Comparison of ENCODE assay signal across 1 cellular context in the genomic region with DNA sequence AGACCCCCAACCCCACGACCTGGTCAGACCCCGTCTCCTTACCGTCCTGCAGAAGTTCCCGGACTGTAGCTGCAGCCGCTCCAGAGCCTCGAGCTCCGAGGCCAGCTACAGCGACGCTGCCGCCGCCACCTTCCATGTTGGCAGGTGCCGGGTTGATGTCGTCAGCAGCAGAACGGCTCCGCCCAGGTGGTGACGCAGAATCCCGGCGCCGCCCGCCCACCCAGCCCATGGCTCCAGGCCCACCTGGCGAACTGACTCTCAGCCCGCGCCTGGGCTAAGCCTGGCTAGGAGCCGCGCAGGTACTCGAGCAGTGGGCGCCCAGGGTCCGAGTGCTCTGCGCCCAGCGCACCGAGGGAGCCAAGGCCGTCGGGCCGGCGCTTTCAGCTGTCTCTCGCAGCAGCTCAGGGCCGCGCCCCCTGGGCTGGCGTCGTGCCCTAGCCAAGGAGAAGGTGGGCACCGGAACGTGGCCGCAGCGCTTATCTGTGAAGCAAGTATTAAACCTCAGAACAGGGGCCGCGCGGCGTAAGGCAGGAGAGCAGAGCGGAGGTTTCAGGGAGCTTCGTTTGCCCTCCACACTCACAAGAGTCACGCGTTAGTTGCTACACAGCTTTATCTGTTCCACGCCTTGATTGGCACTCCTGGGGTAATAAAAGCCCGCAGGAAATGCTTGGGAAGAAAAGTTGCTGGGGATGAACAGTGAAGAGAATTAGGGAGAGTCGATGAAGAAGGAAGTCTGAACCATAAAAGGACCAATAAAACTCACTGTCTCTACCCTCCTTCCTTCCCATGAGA.
TF ChIP-seq lines count a peak whose summit lies in the region.

A gene (minus strand): TSS at position 160 of the 792 bp plus-strand sequence. CDS start 24 bp downstream, at position 136.
A gene with protein sequence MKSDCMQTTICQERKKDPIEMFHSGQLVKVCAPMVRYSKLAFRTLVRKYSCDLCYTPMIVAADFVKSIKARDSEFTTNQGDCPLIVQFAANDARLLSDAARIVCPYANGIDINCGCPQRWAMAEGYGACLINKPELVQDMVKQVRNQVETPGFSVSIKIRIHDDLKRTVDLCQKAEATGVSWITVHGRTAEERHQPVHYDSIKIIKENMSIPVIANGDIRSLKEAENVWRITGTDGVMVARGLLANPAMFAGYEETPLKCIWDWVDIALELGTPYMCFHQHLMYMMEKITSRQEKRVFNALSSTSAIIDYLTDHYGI (plus strand): TSS at position 211 of the 792 bp plus-strand sequence. CDS start 3,100 bp downstream, outside the sequence.

TF ChIP-seq in Ishikawa, 13 proteins besides CTCF, POLR2A, EP300 and RAD21 (continued from another document):
- TF ChIP-seq CREB1 (IDR thresholded peaks at IDR 0.05; ENCODE audit: low read depth) (peak; percentile 97), FOXM1 (IDR thresholded peaks at IDR 0.05; ENCODE audit: borderline replicate concordance, low read depth) (no peak), EGR1 (IDR thresholded peaks at IDR 0.05) (peak; percentile 68; the same call in 1 of the 2 replicates), TAF1 (IDR thresholded peaks at IDR 0.05; ENCODE audit: low read depth) (peak; percentile 92), CEBPB (IDR thresholded peaks at IDR 0.05) (no peak), ZBTB7A (IDR thresholded peaks at IDR 0.05; ENCODE audit: low read depth) (no peak; the same call in 1 of the 2 replicates), NFIC (IDR thresholded peaks at IDR 0.05) (peak; percentile 76)
TF ChIP-seq in Ishikawa: peak in this region for 8.
